In genomic region chr13:91946498-91947070, GRCh38 we compare ENCODE assay signal across 9 cellular contexts.
DNase-seq lines count a peak whose midpoint lies in the region; ATAC-seq and TF ChIP-seq lines count a peak whose summit lies in the region.
"Had no signal": no experiment of that assay in that cellular context is flagged by ENCODE, and none has a peak within 500 bp of the region (broad histone marks: within the 10 kb centered on the region; RNA-seq: fewer than 3 reads in every experiment).

No MANE protein-coding gene starts in this region.

- TF ChIP-seq POLR2A in breast epithelium (IDR thresholded peaks at IDR 0.05) (no peak), transverse colon (IDR thresholded peaks at IDR 0.05) (no peak)

- H3K4me1 ChIP-seq in breast epithelium (no peaks in the 10 kb centered on the region), transverse colon (no peaks in the 10 kb centered on the region)
- no peaks in the 10 kb centered on the region for H3K4me1 ChIP-seq in naive thymus-derived CD4-positive, alpha-beta T cell (ENCODE audit: control insufficient read depth in 2 of 2, insufficient read depth in 2 of 2, low read length in 2 of 2)

- peak; percentile 78 for TF ChIP-seq CTCF in MCF 10A (IDR thresholded peaks at IDR 0.05; ENCODE audit: unreplicated experiment)
- TF ChIP-seq CTCF in breast epithelium (IDR thresholded peaks at IDR 0.05): no peak
- peak; percentile 33 to 77 (median 60) for TF ChIP-seq CTCF in dorsolateral prefrontal cortex (IDR thresholded peaks at IDR 0.05 in 54 of 56, conservative IDR thresholded peaks at IDR 0.05 in 2 of 56; ENCODE audit: low read depth in 1 of 56, partially characterized antibody in 56 of 56)
- peak in 3 of 5 experiments; percentile 14 to 21 (median 14) for TF ChIP-seq CTCF in transverse colon (IDR thresholded peaks at IDR 0.05)

- H3K4me1 Mint-ChIP-seq in MCF 10A (ENCODE audit: insufficient read depth, unreplicated experiment): no peaks in the 10 kb centered on the region
- H3K4me1 Mint-ChIP-seq in naive thymus-derived CD4-positive, alpha-beta T cell: no peaks in the 10 kb centered on the region

- CTCF ChIA-PET in MCF 10A (lab: Yijun Ruan, JAX): interaction anchor here (0.5 to 2.2 kb wide), 35 partner anchors 9 to 979 kb away, joined by 3 to 18 read pairs (median 4); no protein-coding TSS in a partner anchor
- CTCF ChIA-PET in naive thymus-derived CD4-positive, alpha-beta T cell (lab: Charles Lee): no interaction called here

- H3K27ac Mint-ChIP-seq in MCF 10A (ENCODE audit: low read depth, unreplicated experiment): no peak overlapping the region
- no peak overlapping the region for H3K27ac Mint-ChIP-seq in naive thymus-derived CD4-positive, alpha-beta T cell

- H3K9me3 ChIP-seq in breast epithelium (no peaks in the 10 kb centered on the region), transverse colon (no peaks in the 10 kb centered on the region)
- no peaks in the 10 kb centered on the region for H3K9me3 ChIP-seq in naive thymus-derived CD4-positive, alpha-beta T cell (ENCODE audit: control insufficient read depth in 2 of 3, low read length in 3 of 3)
- H3K9me3 ChIP-seq: mucosa of descending colon had no signal

- H3K36me3 Mint-ChIP-seq in MCF 10A (ENCODE audit: insufficient read depth, unreplicated experiment): no peaks in the 10 kb centered on the region
- H3K36me3 Mint-ChIP-seq in naive thymus-derived CD4-positive, alpha-beta T cell: no peaks in the 10 kb centered on the region

- WGBS in transverse colon (ENCODE audit: low coverage in 1 of 2), 2 donors: 25 to 26% methylated on average over 4 to 7 of the region's 7 CpGs

- H3K4me3 Mint-ChIP-seq in MCF 10A (ENCODE audit: unreplicated experiment): no peak overlapping the region
- H3K4me3 Mint-ChIP-seq in naive thymus-derived CD4-positive, alpha-beta T cell: no peak overlapping the region

- no peaks in the 10 kb centered on the region for H3K36me3 ChIP-seq in breast epithelium
- H3K36me3 ChIP-seq in transverse colon: no peaks in the 10 kb centered on the region
- no peaks in the 10 kb centered on the region for H3K36me3 ChIP-seq in naive thymus-derived CD4-positive, alpha-beta T cell (ENCODE audit: control insufficient read depth in 2 of 3, insufficient read depth in 3 of 3, low read length in 3 of 3)

- H3K9me3 Mint-ChIP-seq in MCF 10A (ENCODE audit: unreplicated experiment): no peaks in the 10 kb centered on the region
- peaks cover 0 to 4% (median 0%) of the 10 kb centered on the region in 11 donors for H3K9me3 Mint-ChIP-seq in naive thymus-derived CD4-positive, alpha-beta T cell

- H3K4me3 ChIP-seq in breast epithelium (no peak overlapping the region), dorsolateral prefrontal cortex (peak overlapping the region in 24 of 59 donors; percentile 2 to 45 (median 21)), transverse colon (no peak overlapping the region)
- H3K4me3 ChIP-seq in naive thymus-derived CD4-positive, alpha-beta T cell (ENCODE audit: low read length): no peak overlapping the region
- H3K4me3 ChIP-seq: mucosa of descending colon had no signal

- H3K27me3 Mint-ChIP-seq in MCF 10A (ENCODE audit: insufficient read depth, unreplicated experiment): peaks cover 87% of the 10 kb centered on the region
- H3K27me3 Mint-ChIP-seq in naive thymus-derived CD4-positive, alpha-beta T cell: no peaks in the 10 kb centered on the region

- DNase-seq in MCF 10A (ENCODE audit: unreplicated experiment) (peak; percentile 46), breast epithelium (ENCODE audit: low spot score in 2 of 2) (no peak), NCI-H510A treated with DMSO at 0.1 percent for 48 hours (lab: John Stamatoyannopoulos, UW) (peak; percentile 40), dorsolateral prefrontal cortex (peak in 2 of 10 donors; percentile 3 to 14), transverse colon (no peak), SIG-M5 treated with dmso at 0.1 percent for 504 hours (lab: John Stamatoyannopoulos, UW; ENCODE audit: unreplicated experiment) (no peak)
- DNase-seq in stimulated activated CD4-positive, alpha-beta T cell treated with anti-CD3 and anti-CD28 coated beads, Interleukin-4, amount 100 ng/mL, for 4 hours: no peak
- no peak for DNase-seq in naive thymus-derived CD4-positive, alpha-beta T cell

- ATAC-seq in naive thymus-derived CD4-positive, alpha-beta T cell: no peak
- ATAC-seq: mucosa of descending colon had no signal

- POLR2A ChIA-PET in MCF 10A (lab: Yijun Ruan, JAX): interaction anchor here (0.6 kb wide), 1 partner anchor 91 kb away, joined by 3 read pairs; no protein-coding TSS in a partner anchor
- POLR2A ChIA-PET in naive thymus-derived CD4-positive, alpha-beta T cell (lab: Charles Lee): no interaction called here

- no TSS peak for BruUV-seq in MCF 10A (replicated peaks; lab: Mats Ljungman, UMichigan)

- TF ChIP-seq EP300 in transverse colon (IDR thresholded peaks at IDR 0.05; ENCODE audit: low read depth): no peak

- H3K27me3 ChIP-seq in breast epithelium (no peaks in the 10 kb centered on the region), dorsolateral prefrontal cortex (no peaks in the 10 kb centered on the region), transverse colon (no peaks in the 10 kb centered on the region)
- no peaks in the 10 kb centered on the region for H3K27me3 ChIP-seq in naive thymus-derived CD4-positive, alpha-beta T cell (ENCODE audit: control insufficient read depth in 2 of 2, insufficient read depth in 2 of 2, low read length in 2 of 2)

- intact Hi-C loops in MCF 10A (cut with micrococcal nuclease) (loop anchor here (2.0 to 5.0 kb wide), 2 partner anchors 128 to 196 kb away; no protein-coding TSS in a partner anchor), breast epithelium (cut with DNase I; ENCODE audit: low total_unique reads) (no loop called here), dorsolateral prefrontal cortex (cut with DNase I) (loop anchor here in 1 of 2 donors (5.0 kb wide), 1 partner anchor 126 kb away; no protein-coding TSS in a partner anchor), transverse colon (cut with DNase I; ENCODE audit: low total_unique reads) (no loop called here)
- intact Hi-C loops in naive thymus-derived CD4-positive, alpha-beta T cell (cut with micrococcal nuclease): no loop called here

- in situ Hi-C loops in transverse colon (cut with MboI; ENCODE audit: low pct_ligation_motif_present in 1 of 4, low pct_unique_long_range_greater_than_20kb in 1 of 4, low sequenced_read_pairs in 3 of 4): no loop called here

- no peak overlapping the region for H3K27ac ChIP-seq in breast epithelium
- H3K27ac ChIP-seq in dorsolateral prefrontal cortex: no peak overlapping the region
- no peak overlapping the region for H3K27ac ChIP-seq in transverse colon
- no peak overlapping the region for H3K27ac ChIP-seq in naive thymus-derived CD4-positive, alpha-beta T cell (ENCODE audit: low read depth, low read length)

Comparison
In these comparisons a context has a peak if more than half of its experiments do, and no peak if none do; other contexts are left out.
1. DNase-seq: peak in MCF 10A (single experiment) and NCI-H510A treated with DMSO at 0.1 percent for 48 hours (single experiment); none in breast epithelium (0 of 2), transverse colon (single experiment), stimulated activated CD4-positive, alpha-beta T cell treated with anti-CD3 and anti-CD28 coated beads, Interleukin-4, amount 100 ng/mL, for 4 hours (0 of 2), naive thymus-derived CD4-positive, alpha-beta T cell (0 of 9) and SIG-M5 treated with dmso at 0.1 percent for 504 hours (single experiment).
2. CTCF ChIP-seq: peak in MCF 10A (single experiment), dorsolateral prefrontal cortex (56 of 56) and transverse colon (3 of 5); none in breast epithelium (0 of 3).